10 cellular contexts compared by ENCODE assay signal in genomic region chr3:134483195-134483890, GRCh38. TPM values are rescaled to one million over a fixed set of nuclear protein-coding genes. Genes with fewer than 3 reads are reported as not detected.
DNase-seq lines count a peak whose midpoint lies in the region; ATAC-seq and TF ChIP-seq lines count a peak whose summit lies in the region.
"Had no signal": no experiment of that assay in that cellular context is flagged by ENCODE, and none has a peak within 500 bp of the region (broad histone marks: within the 10 kb centered on the region; RNA-seq: fewer than 3 reads in every experiment).

No MANE protein-coding gene starts in this region.

- no peaks in the 10 kb centered on the region for H3K9me3 Mint-ChIP-seq in CD8-positive, alpha-beta memory T cell
- H3K9me3 Mint-ChIP-seq in chondrocyte (ENCODE audit: low read depth) (no peaks in the 10 kb centered on the region), neural crest cell (no peaks in the 10 kb centered on the region)

- peaks cover 24% of the 10 kb centered on the region for H3K36me3 ChIP-seq in CD8-positive, alpha-beta memory T cell (ENCODE audit: insufficient read depth, low read length)

- ATAC-seq in HG02678 (IDR thresholded peaks at IDR 0.05; ENCODE audit: unreplicated experiment) (no peak), GM19324 (IDR thresholded peaks at IDR 0.05; ENCODE audit: low FRiP score, unreplicated experiment) (no peak)

- peaks cover 7 to 60% (median 17%) of the 10 kb centered on the region in 3 donors for H3K36me3 Mint-ChIP-seq in CD8-positive, alpha-beta memory T cell
- H3K36me3 Mint-ChIP-seq in chondrocyte (ENCODE audit: low read depth), result peaks cover 11% of the 10 kb centered on the region
- peaks cover 9% of the 10 kb centered on the region for H3K36me3 Mint-ChIP-seq in neural crest cell (ENCODE audit: low read depth)

- peaks cover 33% of the 10 kb centered on the region for H3K4me1 ChIP-seq in CD8-positive, alpha-beta memory T cell (ENCODE audit: insufficient read depth, low read length)

- H3K4me1 Mint-ChIP-seq in CD8-positive, alpha-beta memory T cell, result peaks cover 39 to 55% (median 47%) of the 10 kb centered on the region in 3 donors
- H3K4me1 Mint-ChIP-seq in chondrocyte (ENCODE audit: low read depth) (peaks cover 66% of the 10 kb centered on the region), neural crest cell (peaks cover 28% of the 10 kb centered on the region)

- no peak overlapping the region for H3K27ac ChIP-seq in CD8-positive, alpha-beta memory T cell (ENCODE audit: low read depth, low read length)

- TF ChIP-seq POLR2A in NB4 (IDR thresholded peaks at IDR 0.05; ENCODE audit: extremely low read depth, insufficient read length), result no peak

- TF ChIP-seq CTCF in NB4 (IDR thresholded peaks at IDR 0.05; ENCODE audit: low read depth, low read length) (no peak), chondrocyte (IDR thresholded peaks at IDR 0.05) (no peak), neural crest cell (conservative IDR thresholded peaks at IDR 0.05) (no peak)

- no peak for DNase-seq in CD8-positive, alpha-beta memory T cell
- no peak for DNase-seq in NB4 (ENCODE audit: low read depth)
- DNase-seq in chondrocyte (ENCODE audit: low spot score), result no peak
- no peak for DNase-seq in neural crest cell (ENCODE audit: low read depth, low spot score)
- DNase-seq in GM19240 (ENCODE audit: insufficient read length, low spot score), result no peak
- DNase-seq in occipital lobe (lab: John Stamatoyannopoulos, UW), result no peak
- DNase-seq: head of caudate nucleus, OCI-M1 had no signal

- peak overlapping the region; percentile 25 to 100 (median 94) for H3K4me3 Mint-ChIP-seq in CD8-positive, alpha-beta memory T cell
- H3K4me3 Mint-ChIP-seq in chondrocyte (ENCODE audit: unreplicated experiment), result peak overlapping the region; percentile 39
- peak overlapping the region; percentile 96 for H3K4me3 Mint-ChIP-seq in neural crest cell

- peak overlapping the region in 3 of 8 donors; percentile 46 to 78 (median 54) for H3K27ac Mint-ChIP-seq in CD8-positive, alpha-beta memory T cell
- H3K27ac Mint-ChIP-seq in chondrocyte (ENCODE audit: unreplicated experiment) (peak overlapping the region; percentile 86), neural crest cell (ENCODE audit: unreplicated experiment) (no peak overlapping the region)

- no peaks in the 10 kb centered on the region for H3K27me3 ChIP-seq in CD8-positive, alpha-beta memory T cell (ENCODE audit: insufficient read depth, low read length, poor library complexity, severe bottlenecking)

- no peaks in the 10 kb centered on the region for H3K9me3 ChIP-seq in CD8-positive, alpha-beta memory T cell (ENCODE audit: low read length)

- H3K27me3 Mint-ChIP-seq in CD8-positive, alpha-beta memory T cell, result peaks cover 0 to 2% of the 10 kb centered on the region in 2 donors
- H3K27me3 Mint-ChIP-seq in chondrocyte (ENCODE audit: low read depth) (no peaks in the 10 kb centered on the region), neural crest cell (ENCODE audit: low read depth) (no peaks in the 10 kb centered on the region)

- POLR2A ChIA-PET in CD8-positive, alpha-beta memory T cell (lab: Charles Lee), result no interaction called here

- H3K4me3 ChIP-seq in CD8-positive, alpha-beta memory T cell (ENCODE audit: low read length), result no peak overlapping the region
- H3K4me3 ChIP-seq in NB4 (ENCODE audit: low read depth, low read length), result peak overlapping the region; percentile 32

- CTCF ChIA-PET in CD8-positive, alpha-beta memory T cell (lab: Charles Lee), result interaction anchor here (1.1 to 5.0 kb wide), 3 partner anchors 9 to 271 kb away, joined by 4 to 40 read pairs (median 6); no protein-coding TSS in a partner anchor

RNA-seq across cellular contexts. Expression of gene ANAPC13, which starts 2.4 kb away (rescaled TPM):
- total RNA-seq in CD8-positive, alpha-beta memory T cell, result 10 to 100 TPM; 41.0 to 42.0 TPM
- polyA plus RNA-seq in CD8-positive, alpha-beta memory T cell, result 84.6 TPM
- total RNA-seq in chondrocyte, result 66.8 to 86.0 TPM (median 81.3 TPM) in 3 replicates
- 71.8 and 73.0 TPM in 2 replicates for total RNA-seq in neural crest cell
- total RNA-seq in occipital lobe, result 43.4 TPM

RNA-seq across cellular contexts. Expression of gene CEP63, which starts 2.5 kb away (rescaled TPM):
- total RNA-seq in CD8-positive, alpha-beta memory T cell, result 10 to 100 TPM; 21.1 to 21.3 TPM
- 19.3 TPM for polyA plus RNA-seq in CD8-positive, alpha-beta memory T cell
- 23.2 to 25.5 TPM (median 24.8 TPM) in 3 replicates for total RNA-seq in chondrocyte
- total RNA-seq in neural crest cell, result 27.0 and 31.8 TPM in 2 replicates
- total RNA-seq in occipital lobe, result 20.9 TPM

Comparison
In these comparisons a context has a peak if more than half of its experiments do, and no peak if none do; other contexts are left out.
1. H3K4me3 Mint-ChIP-seq: peak in every context shown above with its lines; median percentile 96 in neural crest cell; 94 in CD8-positive, alpha-beta memory T cell; 39 in chondrocyte.